In genomic region chr12:114750905-114751304, GRCh38 we compare ENCODE assay signal across 21 cellular contexts.
"Had no signal": no experiment of that assay in that cellular context is flagged by ENCODE, and none has a peak within 500 bp of the region (broad histone marks: within the 10 kb centered on the region; RNA-seq: fewer than 3 reads in every experiment).

No MANE protein-coding gene starts in this region.

- H3K79me2 ChIP-seq: parathyroid adenoma had no signal

- H2AFZ ChIP-seq: parathyroid adenoma had no signal

- H3K9ac ChIP-seq: parathyroid adenoma had no signal

- H3K9me3 Mint-ChIP-seq: dendritic cell treated with granulocyte-macrophage colony-stimulating factor and Interleukin-4, amounts not matched to agents 40 ng/mL and 50 ng/mL, for 4 days; nephron progenitor cell; stimulated activated memory B cell treated with anti-CD40 and anti-IgM and Interleukin-4, amounts not matched to agents 10 μg/mL and 1 μg/mL and 100 μg/mL, for 72 hours; stimulated activated naive CD8-positive, alpha-beta T cell treated with anti-CD3 and anti-CD28 coated beads, Interleukin-15, Interleukin-2, amounts not matched to agents 100 ng/mL and 50 ng/mL, for 24 hours had no signal

- H3K36me3 ChIP-seq: esophagus muscularis mucosa, gastrocnemius medialis, lower lobe of right lung, prostate gland, spleen, tibial nerve had no signal

- H3K9me3 ChIP-seq: esophagus muscularis mucosa, gastrocnemius medialis, lower lobe of right lung, prostate gland, spleen, testis, tibial nerve had no signal

- H3K27me3 Mint-ChIP-seq: effector memory CD8-positive, alpha-beta T cell; naive B cell; stimulated activated memory B cell treated with anti-CD40 and anti-IgM and Interleukin-4, amounts not matched to agents 10 μg/mL and 1 μg/mL and 100 μg/mL, for 72 hours; stimulated activated naive CD8-positive, alpha-beta T cell treated with anti-CD3 and anti-CD28 coated beads, Interleukin-15, Interleukin-2, amounts not matched to agents 100 ng/mL and 50 ng/mL, for 24 hours had no signal

- H3K27ac Mint-ChIP-seq: dendritic cell treated with granulocyte-macrophage colony-stimulating factor and Interleukin-4, amounts not matched to agents 40 ng/mL and 50 ng/mL, for 4 days; effector memory CD8-positive, alpha-beta T cell; memory B cell; nephron progenitor cell; stimulated activated memory B cell treated with anti-CD40 and anti-IgM and Interleukin-4, amounts not matched to agents 10 μg/mL and 1 μg/mL and 100 μg/mL, for 72 hours; stimulated activated naive CD8-positive, alpha-beta T cell treated with anti-CD3 and anti-CD28 coated beads, Interleukin-15, Interleukin-2, amounts not matched to agents 100 ng/mL and 50 ng/mL, for 24 hours had no signal

- H3K36me3 Mint-ChIP-seq: memory B cell; naive B cell; stimulated activated memory B cell treated with anti-CD40 and anti-IgM and Interleukin-4, amounts not matched to agents 10 μg/mL and 1 μg/mL and 100 μg/mL, for 72 hours had no signal

- H3K27me3 ChIP-seq: esophagus muscularis mucosa, gastrocnemius medialis, spleen, testis, tibial nerve had no signal

- H3K4me3 ChIP-seq: esophagus muscularis mucosa, gastrocnemius medialis, lower lobe of right lung, prostate gland, spleen, testis, tibial nerve had no signal

- ATAC-seq: effector memory CD8-positive, alpha-beta T cell; gastrocnemius medialis; left lobe of liver; lower lobe of right lung; sciatic nerve; stimulated activated memory B cell treated with anti-CD40 and anti-IgM and Interleukin-4, amounts not matched to agents 10 μg/mL and 1 μg/mL and 100 μg/mL, for 72 hours had no signal

- H3K4me1 Mint-ChIP-seq: memory B cell; stimulated activated memory B cell treated with anti-CD40 and anti-IgM and Interleukin-4, amounts not matched to agents 10 μg/mL and 1 μg/mL and 100 μg/mL, for 72 hours had no signal

- H3K4me1 ChIP-seq: gastrocnemius medialis, parathyroid adenoma, prostate gland, testis, tibial nerve had no signal

- H3K27ac ChIP-seq: epithelial cell of prostate, esophagus muscularis mucosa, gastrocnemius medialis, lower lobe of right lung, parathyroid adenoma, prostate gland, spleen, testis, tibial nerve had no signal

- H3K4me3 Mint-ChIP-seq: dendritic cell treated with granulocyte-macrophage colony-stimulating factor and Interleukin-4, amounts not matched to agents 40 ng/mL and 50 ng/mL, for 4 days; effector memory CD8-positive, alpha-beta T cell; memory B cell; naive B cell; nephron progenitor cell; stimulated activated memory B cell treated with anti-CD40 and anti-IgM and Interleukin-4, amounts not matched to agents 10 μg/mL and 1 μg/mL and 100 μg/mL, for 72 hours; stimulated activated naive CD8-positive, alpha-beta T cell treated with anti-CD3 and anti-CD28 coated beads, Interleukin-15, Interleukin-2, amounts not matched to agents 100 ng/mL and 50 ng/mL, for 24 hours had no signal

- DNase-seq: effector memory CD8-positive, alpha-beta T cell; gastrocnemius medialis; lower lobe of right lung; naive B cell; nephron progenitor cell; spleen; stimulated activated CD4-positive, alpha-beta T cell treated with anti-CD3 and anti-CD28 coated beads, Interleukin-15, amount 100 ng/mL, for 24 hours; stimulated activated CD4-positive, alpha-beta T cell treated with anti-CD3 and anti-CD28 coated beads, Interleukin-1b, Interleukin-23, amount 100 ng/mL, for 48 hours; stimulated activated CD4-positive, alpha-beta T cell treated with anti-CD3 and anti-CD28 coated beads, Interleukin-4, amount 100 ng/mL, for 24 hours; testis had no signal
